ENCODE assay signal across 8 cellular contexts in genomic region chr13:51451467-51452390, GRCh38. TPM values are rescaled to one million over a fixed set of nuclear protein-coding genes. Genes with fewer than 3 reads are reported as not detected.
DNase-seq lines count a peak whose midpoint lies in the region; ATAC-seq and TF ChIP-seq lines count a peak whose summit lies in the region.

No MANE protein-coding gene starts in this region.

- DNase-seq in DMS 273 treated with DMSO at 0.1 percent for 48 hours (lab: John Stamatoyannopoulos, UW) (peak; percentile 6), fibroblast of villous mesenchyme (ENCODE audit: low read depth) (peak; percentile 64), neural crest cell (ENCODE audit: low read depth, low spot score) (peak; percentile 67), stomach (peak; percentile 86)
- peak; percentile 53 for DNase-seq in Jurkat, Clone E6-1 (ENCODE audit: low read depth, low spot score)
- peak; percentile 91 for DNase-seq in activated effector memory CD4-positive, alpha-beta T cell treated with anti-CD3 and anti-CD28 coated beads, Interleukin-2, amount 50 U/mL, for 16 hours

- H3K36me3 Mint-ChIP-seq in neural crest cell (ENCODE audit: low read depth), result peaks cover 11% of the 10 kb centered on the region

- no peaks in the 10 kb centered on the region for H3K27me3 ChIP-seq in stomach

- WGBS in stomach, 5 donors, result 0 to 1% (median 0%) methylated on average over 49 to 99 of the region's 99 CpGs

- peak overlapping the region; percentile 99 to 100 (median 100) for H3K27ac ChIP-seq in stomach

- TF ChIP-seq CTCF in fibroblast of villous mesenchyme (IDR thresholded peaks at IDR 0.05; ENCODE audit: insufficient read depth, low read depth, low read length), result no peak
- no peak for TF ChIP-seq CTCF in neural crest cell (conservative IDR thresholded peaks at IDR 0.05)
- TF ChIP-seq CTCF in stomach (IDR thresholded peaks at IDR 0.05), result no peak

- peaks cover 8 to 43% (median 30%) of the 10 kb centered on the region in 4 donors for H3K36me3 ChIP-seq in stomach

- intact Hi-C loops in stomach (cut with DNase I; ENCODE audit: low total_unique reads), result no loop called here

- peaks cover 16 to 50% (median 35%) of the 10 kb centered on the region in 4 donors for H3K4me1 ChIP-seq in stomach

- TF ChIP-seq POLR2A in Raji (IDR thresholded peaks at IDR 0.05; ENCODE audit: insufficient read depth, low read depth, low read length) (peak; percentile 34), stomach (IDR thresholded peaks at IDR 0.05) (peak in 2 of 4 donors; percentile 24 to 33)

- peak overlapping the region; percentile 98 for H3K4me3 Mint-ChIP-seq in neural crest cell

- peaks cover 2% of the 10 kb centered on the region for H3K27me3 Mint-ChIP-seq in neural crest cell (ENCODE audit: low read depth)

- H3K4me3 ChIP-seq in Jurkat, Clone E6-1 (ENCODE audit: low read length), result peak overlapping the region; percentile 85
- H3K4me3 ChIP-seq in fibroblast of villous mesenchyme (ENCODE audit: low read depth, low read length) (peak overlapping the region; percentile 93), stomach (peak overlapping the region; percentile 70 to 90 (median 82))

- H3K27ac Mint-ChIP-seq in neural crest cell (ENCODE audit: unreplicated experiment), result peak overlapping the region; percentile 43

- no peaks in the 10 kb centered on the region for H3K9me3 Mint-ChIP-seq in neural crest cell

- no peaks in the 10 kb centered on the region for H3K9me3 ChIP-seq in stomach

- no peak for TF ChIP-seq EP300 in stomach (IDR thresholded peaks at IDR 0.05)

- peak; percentile 22 for ATAC-seq in GM21515 (IDR thresholded peaks at IDR 0.05; ENCODE audit: unreplicated experiment)

- peaks cover 40% of the 10 kb centered on the region for H3K4me1 Mint-ChIP-seq in neural crest cell

RNA-seq across cellular contexts. Expression of gene INTS6, which starts 1.1 kb away (rescaled TPM):
- polyA plus RNA-seq in Jurkat, Clone E6-1 (2012; ENCODE audit: insufficient read depth, insufficient read length), result 20.2 TPM
- total RNA-seq in fibroblast of villous mesenchyme (48.0 and 69.1 TPM in 2 replicates), neural crest cell (38.1 and 39.2 TPM in 2 replicates), stomach (100 to 1,000 TPM in 1 of 5 donors, 10 to 100 TPM in 4; 12.3 to 200 (median 41.2) TPM)
- 10 to 100 TPM; 10.7 to 15.0 (median 12.5) TPM for polyA plus RNA-seq in stomach

Comparison
In these comparisons a context has a peak if more than half of its experiments do, and no peak if none do; other contexts are left out.
1. Peak in every context shown above with its lines: DNase-seq, ATAC-seq, H3K4me3 ChIP-seq and H3K27ac ChIP-seq.
2. DNase-seq: peak in every context shown above with its lines; median percentile 91 in activated effector memory CD4-positive, alpha-beta T cell treated with anti-CD3 and anti-CD28 coated beads, Interleukin-2, amount 50 U/mL, for 16 hours; 86 in stomach; 67 in neural crest cell; 64 in fibroblast of villous mesenchyme; 53 in Jurkat, Clone E6-1; 6 in DMS 273 treated with DMSO at 0.1 percent for 48 hours.